8 cellular contexts compared by ENCODE assay signal in genomic region chr2:113273031-113273551, GRCh38. TPM values are rescaled to one million over a fixed set of nuclear protein-coding genes. Genes with fewer than 3 reads are reported as not detected.
DNase-seq lines count a peak whose midpoint lies in the region; ATAC-seq and TF ChIP-seq lines count a peak whose summit lies in the region.

No MANE protein-coding gene starts in this region.

- H3K27ac ChIP-seq in liver (ENCODE audit: low read depth in 1 of 2, low read length in 2 of 2), result no peak overlapping the region

- ATAC-seq in HG03280 (IDR thresholded peaks at IDR 0.05; ENCODE audit: unreplicated experiment) (peak; percentile 47), HG03460 (IDR thresholded peaks at IDR 0.05; ENCODE audit: unreplicated experiment) (no peak), GM18873 (IDR thresholded peaks at IDR 0.05; ENCODE audit: low FRiP score, unreplicated experiment) (no peak)

- WGBS in liver, result 38% methylated on average over 8 of the region's 8 CpGs

- H3K27me3 ChIP-seq in liver (ENCODE audit: control insufficient read depth in 4 of 4, insufficient read depth in 4 of 4, low read length in 3 of 4), result peaks cover 0 to 5% (median under 1%) of the 10 kb centered on the region in 4 donors

- peak; percentile 6 for DNase-seq in DMS114 treated with DMSO at 0.1 percent for 48 hours (lab: John Stamatoyannopoulos, UW; ENCODE audit: unreplicated experiment)
- peak; percentile 56 for DNase-seq in activated naive CD4-positive, alpha-beta T cell treated with anti-CD3 and anti-CD28 coated beads, Interleukin-2, amount 10 ng/mL, durations not matched to agents 7 days and 5 days
- no peak for DNase-seq in activated T-cell treated with anti-CD3 and anti-CD28 coated beads, Interleukin-2, amount 50 U/mL, for 48 hours
- DNase-seq in stimulated activated CD4-positive, alpha-beta T cell treated with anti-CD3 and anti-CD28 coated beads, Interleukin-4, amount 100 ng/mL, for 4 hours, result no peak

- H3K9me3 ChIP-seq in liver (ENCODE audit: control insufficient read depth in 4 of 4, low read length in 3 of 4), result no peaks in the 10 kb centered on the region

- H3K9me3 Mint-ChIP-seq in activated naive CD4-positive, alpha-beta T cell treated with anti-CD3 and anti-CD28 coated beads, Interleukin-2, amount 10 ng/mL, durations not matched to agents 7 days and 5 days, result no peaks in the 10 kb centered on the region

- H3K9ac ChIP-seq in liver (ENCODE audit: low read depth in 1 of 2, low read length in 2 of 2), result no peak overlapping the region

- TF ChIP-seq RAD21 in liver (IDR thresholded peaks at IDR 0.05), result no peak

- peaks cover 73% of the 10 kb centered on the region for H3K27me3 Mint-ChIP-seq in activated naive CD4-positive, alpha-beta T cell treated with anti-CD3 and anti-CD28 coated beads, Interleukin-2, amount 10 ng/mL, durations not matched to agents 7 days and 5 days

- no peak overlapping the region for H3K27ac Mint-ChIP-seq in activated naive CD4-positive, alpha-beta T cell treated with anti-CD3 and anti-CD28 coated beads, Interleukin-2, amount 10 ng/mL, durations not matched to agents 7 days and 5 days

- H3K4me1 ChIP-seq in liver (ENCODE audit: control insufficient read depth in 4 of 4, insufficient read depth in 4 of 4, low read length in 3 of 4), result peaks cover 7 to 20% (median 7%) of the 10 kb centered on the region in 4 donors

- peak; percentile 16 for TF ChIP-seq CTCF in liver (IDR thresholded peaks at IDR 0.05; ENCODE audit: low read depth, low read length, missing input control)

- CTCF ChIA-PET in activated naive CD4-positive, alpha-beta T cell treated with anti-CD3 and anti-CD28 coated beads, Interleukin-2, amount 10 ng/mL, durations not matched to agents 7 days and 5 days (lab: Charles Lee), result interaction anchor here (0.8 to 1.5 kb wide), 5 partner anchors 18 to 117 kb away, joined by 3 to 5 read pairs (median 4); no protein-coding TSS in a partner anchor

- H3K36me3 Mint-ChIP-seq in activated naive CD4-positive, alpha-beta T cell treated with anti-CD3 and anti-CD28 coated beads, Interleukin-2, amount 10 ng/mL, durations not matched to agents 7 days and 5 days, result peaks cover 2% of the 10 kb centered on the region

- H3K4me3 ChIP-seq in liver (ENCODE audit: low read depth in 1 of 3, low read length in 3 of 3), result no peak overlapping the region

- H3K4me3 Mint-ChIP-seq in activated naive CD4-positive, alpha-beta T cell treated with anti-CD3 and anti-CD28 coated beads, Interleukin-2, amount 10 ng/mL, durations not matched to agents 7 days and 5 days, result no peak overlapping the region

- H3K36me3 ChIP-seq in liver (ENCODE audit: control insufficient read depth in 4 of 4, insufficient read depth in 3 of 4, low read depth in 1 of 4, low read length in 3 of 4), result no peaks in the 10 kb centered on the region

- H3K4me1 Mint-ChIP-seq in activated naive CD4-positive, alpha-beta T cell treated with anti-CD3 and anti-CD28 coated beads, Interleukin-2, amount 10 ng/mL, durations not matched to agents 7 days and 5 days, result peaks cover 31% of the 10 kb centered on the region

TF ChIP-seq in liver, 16 proteins besides CTCF, POLR2A, EP300 and RAD21:
- TF ChIP-seq HNF4G (IDR thresholded peaks at IDR 0.05), result no peak
- no peak for TF ChIP-seq SP1 (IDR thresholded peaks at IDR 0.05)
- no peak for TF ChIP-seq NR2F2 (IDR thresholded peaks at IDR 0.05)
- TF ChIP-seq FOXA1 (IDR thresholded peaks at IDR 0.05), result no peak
- no peak for TF ChIP-seq TAF1 (conservative IDR thresholded peaks at IDR 0.05)
- TF ChIP-seq REST (IDR thresholded peaks at IDR 0.05), result no peak
- TF ChIP-seq JUND (IDR thresholded peaks at IDR 0.05), result no peak
- TF ChIP-seq HNF4A (conservative IDR thresholded peaks at IDR 0.05), result no peak
- no peak for TF ChIP-seq EGR1 (IDR thresholded peaks at IDR 0.05; ENCODE audit: low read depth in 2 of 2)
TF ChIP-seq in liver: peak in this region for 0.

RNA-seq across cellular contexts. Expression of gene PAX8, which starts 5.6 kb away (rescaled TPM):
- under 1 TPM; 0.09 to 0.17 TPM for total RNA-seq in liver
- polyA plus RNA-seq in liver, result under 1 TPM; 0.50 to 0.85 TPM

Comparison
In these comparisons a context has a peak if more than half of its experiments do, and no peak if none do; other contexts are left out.
1. DNase-seq: peak in DMS114 treated with DMSO at 0.1 percent for 48 hours (single experiment) and activated naive CD4-positive, alpha-beta T cell treated with anti-CD3 and anti-CD28 coated beads, Interleukin-2, amount 10 ng/mL, durations not matched to agents 7 days and 5 days (single experiment); none in activated T-cell treated with anti-CD3 and anti-CD28 coated beads, Interleukin-2, amount 50 U/mL, for 48 hours (0 of 2) and stimulated activated CD4-positive, alpha-beta T cell treated with anti-CD3 and anti-CD28 coated beads, Interleukin-4, amount 100 ng/mL, for 4 hours (0 of 2).